8 cellular contexts compared by ENCODE assay signal in genomic region chr14:93105362-93105761, GRCh38. TPM values are rescaled to one million over a fixed set of nuclear protein-coding genes. Genes with fewer than 3 reads are reported as not detected.
DNase-seq lines count a peak whose midpoint lies in the region; ATAC-seq, FAIRE-seq and TF ChIP-seq lines count a peak whose summit lies in the region.
"Had no signal": no experiment of that assay in that cellular context is flagged by ENCODE, and none has a peak within 500 bp of the region (broad histone marks: within the 10 kb centered on the region; RNA-seq: fewer than 3 reads in every experiment).

No MANE protein-coding gene starts in this region.

- intact Hi-C loops in HCT116 (cut with micrococcal nuclease) (no loop called here), spleen (cut with DNase I; ENCODE audit: low total_unique reads) (no loop called here)

- H3K4me1 ChIP-seq in HCT116 (ENCODE audit: control insufficient read depth in 1 of 2, insufficient read depth in 2 of 2, low read length in 2 of 2) (peaks cover 24 to 41% of the 10 kb centered on the region in 2 experiments), RWPE2 (ENCODE audit: insufficient read depth, poor library complexity, severe bottlenecking) (peaks cover 37% of the 10 kb centered on the region), spleen (peaks cover 12 to 94% (median 80%) of the 10 kb centered on the region in 6 donors)

- DNase-seq in HCT116 (ENCODE audit: low read depth, low spot score) (no peak), RWPE2 (ENCODE audit: low spot score) (no peak), fibroblast of pulmonary artery (ENCODE audit: low read depth) (peak; percentile 73), spleen (peak; percentile 85), GM19239 (ENCODE audit: insufficient read length, low spot score) (no peak), ecto neural progenitor cell (ENCODE audit: low spot score) (no peak)

- RAD21 ChIA-PET in HCT116 (lab: Charles Lee; ENCODE audit: low non-redundant PET in 1 of 2, low total read pairs in 2 of 2, uncharacterized antibody in 2 of 2, unreplicated experiment in 2 of 2) = no interaction called here

- TF ChIP-seq RAD21 in HCT116 (IDR thresholded peaks at IDR 0.05; ENCODE audit: low read depth) = no peak

- H3K27me3 ChIP-seq in HCT116 (ENCODE audit: insufficient read depth, low read length) (no peaks in the 10 kb centered on the region), RWPE2 (ENCODE audit: insufficient read depth, poor library complexity, severe bottlenecking) (no peaks in the 10 kb centered on the region), spleen (replicated peaks in 1 of 7) (no peaks in the 10 kb centered on the region)
- H3K27me3 ChIP-seq: pancreas had no signal

- H3K4me2 ChIP-seq in HCT116 (ENCODE audit: low read length) = peak overlapping the region; percentile 44

- CTCF ChIA-PET in HCT116 (lab: Charles Lee) = interaction anchor here (1.1 to 1.5 kb wide), 2 partner anchors 8 to 11 kb away, joined by 3 to 6 read pairs; no protein-coding TSS in a partner anchor

- H3K9ac ChIP-seq in HCT116 (ENCODE audit: low read length) = no peak overlapping the region

- H3K9me2 ChIP-seq in HCT116 (ENCODE audit: insufficient read depth) = no peaks in the 10 kb centered on the region

- H3K9me3 ChIP-seq in HCT116 (ENCODE audit: control insufficient read depth in 1 of 2, insufficient read depth in 1 of 2, low read depth in 1 of 2, low read length in 2 of 2) (no peaks in the 10 kb centered on the region), RWPE2 (ENCODE audit: severe bottlenecking) (no peaks in the 10 kb centered on the region), spleen (no peaks in the 10 kb centered on the region)
- H3K9me3 ChIP-seq: pancreas had no signal

- H4K20me1 ChIP-seq in HCT116 (ENCODE audit: insufficient read depth) = no peaks in the 10 kb centered on the region

- H3K36me3 ChIP-seq in HCT116 (ENCODE audit: control insufficient read depth in 1 of 2, insufficient read depth in 2 of 2, low read length in 2 of 2) (no peaks in the 10 kb centered on the region; a peak in 1 of 4 replicates), RWPE2 (ENCODE audit: low read depth) (peaks cover 4% of the 10 kb centered on the region; the same call in 1 of the 2 replicates), spleen (peaks cover 0 to 6% (median 0%) of the 10 kb centered on the region in 6 donors)
- H3K36me3 ChIP-seq: pancreas had no signal

- H3K4me3 ChIP-seq in HCT116 (replicated peaks in 1 of 2; ENCODE audit: low read depth in 1 of 2, low read length in 2 of 2) (no peak overlapping the region), RWPE2 (ENCODE audit: severe bottlenecking) (no peak overlapping the region), fibroblast of pulmonary artery (replicated peaks; ENCODE audit: low read depth, low read length) (no peak overlapping the region), spleen (peak overlapping the region in 1 of 8 donors; percentile 14)
- H3K4me3 ChIP-seq: pancreas had no signal

- ATAC-seq in HCT116 (peak; percentile 41; the same call in 1 of the 2 replicates), RWPE2 (ENCODE audit: low read depth) (peak; percentile 52), HG02840 (IDR thresholded peaks at IDR 0.05; ENCODE audit: low FRiP score, unreplicated experiment) (no peak)

- no TSS peak for BruUV-seq in HCT116 (replicated peaks; lab: Mats Ljungman, UMichigan)

- H3K27ac ChIP-seq in HCT116 (ENCODE audit: low read depth, low read length) = no peak overlapping the region
- peak overlapping the region; percentile 65 for H3K27ac ChIP-seq in RWPE2 (ENCODE audit: poor library complexity, severe bottlenecking)
- peak overlapping the region in 7 of 8 donors; percentile 26 to 91 (median 84) for H3K27ac ChIP-seq in spleen
- H3K27ac ChIP-seq: pancreas had no signal

- H3K79me2 ChIP-seq in HCT116 (ENCODE audit: insufficient read depth, low read length) = peaks cover 77% of the 10 kb centered on the region

- TF ChIP-seq POLR2A in HCT116 (IDR thresholded peaks at IDR 0.05; ENCODE audit: borderline replicate concordance, extremely low read depth, insufficient read depth, insufficient read length) (no peak), spleen (IDR thresholded peaks at IDR 0.05) (no peak)

- WGBS in spleen, 5 donors = 45 to 76% (median 56%) methylated on average over 7 of the region's 7 CpGs

- POLR2A ChIA-PET in HCT116 (lab: Charles Lee) = interaction anchor here (1.2 to 1.5 kb wide), 2 partner anchors 8 to 10 kb away, joined by 3 to 4 read pairs; no protein-coding TSS in a partner anchor

- no peak overlapping the region for H2AFZ ChIP-seq in HCT116 (ENCODE audit: low read depth, low read length, poor library complexity, severe bottlenecking)

- TF ChIP-seq CTCF in HCT116 (IDR thresholded peaks at IDR 0.05 in 2 of 3, conservative IDR thresholded peaks at IDR 0.05 in 1 of 3; ENCODE audit: borderline replicate concordance in 1 of 3, insufficient read depth in 1 of 3, low read depth in 2 of 3, low read length in 2 of 3) = no peak
- TF ChIP-seq CTCF in RWPE2 (IDR thresholded peaks at IDR 0.05; ENCODE audit: poor library complexity, severe bottlenecking) = no peak
- TF ChIP-seq CTCF in fibroblast of pulmonary artery (IDR thresholded peaks at IDR 0.05; ENCODE audit: low read length, missing control alignments) = no peak
- TF ChIP-seq CTCF in spleen (IDR thresholded peaks at IDR 0.05 in 8 of 11, conservative IDR thresholded peaks at IDR 0.05 in 3 of 11) = no peak

- no peak for FAIRE-seq in GM19239 (lab: Jason Lieb, UNC)
- FAIRE-seq: pancreas had no signal

TF ChIP-seq in HCT116, 20 proteins besides CTCF, POLR2A, EP300 and RAD21:
- TF ChIP-seq SP1 (IDR thresholded peaks at IDR 0.05; ENCODE audit: low read depth) (no peak), CEBPB (IDR thresholded peaks at IDR 0.05; ENCODE audit: low read depth) (peak; percentile 76)

RNA-seq across cellular contexts. Expression of gene ITPK1, which starts 10.4 kb away (rescaled TPM):
- total RNA-seq in HCT116 (2021; ENCODE audit: unreplicated experiment) = 70.2 TPM
- 54.0 and 63.9 TPM in 2 replicates for polyA plus RNA-seq in HCT116 (2012)
- total RNA-seq in spleen = 100 to 1,000 TPM in 1 of 7 donors, 10 to 100 TPM in 6; 63.8 to 123 (median 75.6) TPM
- 10 to 100 TPM; 22.9 to 46.0 (median 23.9) TPM for polyA plus RNA-seq in spleen

Comparison
In these comparisons a context has a peak if more than half of its experiments do, and no peak if none do; other contexts are left out.
1. DNase-seq: peak in fibroblast of pulmonary artery (single experiment) and spleen (single experiment); none in HCT116 (single experiment), RWPE2 (single experiment), GM19239 (single experiment) and ecto neural progenitor cell (single experiment).